Comparison of ENCODE assay signal across 10 cellular contexts in the genomic region with DNA sequence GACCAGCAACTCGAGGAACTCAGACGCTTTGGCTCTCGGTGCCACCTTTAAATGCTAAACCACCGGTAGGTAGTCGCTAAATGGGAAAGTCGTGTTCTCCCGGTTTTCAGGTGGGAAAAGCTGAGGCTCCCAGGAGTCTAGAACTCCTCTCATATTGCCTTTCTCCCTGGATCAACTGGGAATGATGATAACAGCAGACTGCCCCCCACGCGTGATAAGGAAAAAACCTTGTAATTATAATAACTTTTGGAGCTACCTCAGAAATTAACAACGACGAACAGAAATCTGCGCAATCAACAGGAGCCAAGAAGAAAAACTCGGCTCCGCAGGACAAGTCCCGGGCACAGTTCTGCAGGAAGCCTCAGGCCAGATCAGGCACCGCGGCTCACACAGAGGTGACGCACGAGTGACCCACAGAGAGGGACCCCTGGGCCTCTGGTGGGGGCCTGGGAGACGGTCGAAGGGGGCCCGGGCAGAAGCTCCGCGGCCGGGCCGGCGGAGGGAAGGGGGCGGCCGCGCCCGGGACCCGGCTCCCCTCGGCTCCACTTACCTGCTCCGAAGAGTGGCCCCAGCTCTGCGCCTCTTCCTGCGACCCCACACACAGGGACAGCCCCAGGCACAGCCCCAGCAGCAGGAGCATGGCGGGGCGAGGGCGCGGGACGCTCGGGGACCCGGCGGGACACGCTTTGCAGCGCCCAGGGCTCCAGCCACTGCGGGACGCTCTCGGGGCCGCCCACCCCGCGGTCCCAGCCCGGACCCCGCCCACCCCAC. TPM values are rescaled to one million over a fixed set of nuclear protein-coding genes. Genes with fewer than 3 reads are reported as not detected.
DNase-seq lines count a peak whose midpoint lies in the region; ATAC-seq, FAIRE-seq and TF ChIP-seq lines count a peak whose summit lies in the region.
"Had no signal": no experiment of that assay in that cellular context is flagged by ENCODE, and none has a peak within 500 bp of the region (broad histone marks: within the 10 kb centered on the region; RNA-seq: fewer than 3 reads in every experiment).

A gene (minus strand): TSS at position 714 of the 771 bp plus-strand sequence. CDS start 74 bp downstream, at position 640.

- no TSS peak for BruUV-seq in PC-9 (replicated peaks; lab: Mats Ljungman, UMichigan)

- ATAC-seq in GM18907 (IDR thresholded peaks at IDR 0.05; ENCODE audit: unreplicated experiment), result no peak

- CTCF ChIA-PET in PC-9 (lab: Charles Lee), result no interaction called here

- H3K9ac ChIP-seq in endocrine pancreas (ENCODE audit: control insufficient read depth, insufficient read depth, low read length) (no peak within 1 kb of the TSS), muscle layer of colon (ENCODE audit: low read length) (peak within 1 kb of the TSS; percentile 55)

- peak; percentile 21 for DNase-seq in activated T-cell treated with anti-CD3 and anti-CD28 coated beads, Interleukin-2, amount 50 U/mL, for 1 hour
- no peak for DNase-seq in activated T-cell treated with anti-CD3 and anti-CD28 coated beads for 4 hours
- DNase-seq in urothelium cell line (ENCODE audit: low spot score), result peak; percentile 39
- DNase-seq in NCI-H2081 treated with DMSO at 0.1 percent for 48 hours (lab: John Stamatoyannopoulos, UW), result no peak
- no peak for DNase-seq in PC-9
- DNase-seq: DND-41, KG1 had no signal

- H3K9me3 ChIP-seq in endocrine pancreas (ENCODE audit: control insufficient read depth, low read length) (no peaks in the 10 kb centered on the region), muscle layer of colon (ENCODE audit: low read length) (no peaks in the 10 kb centered on the region), PC-9 (ENCODE audit: insufficient read depth, low read depth) (no peaks in the 10 kb centered on the region)

- no peaks in the 10 kb centered on the region for H3K79me2 ChIP-seq in PC-9 (ENCODE audit: low read depth)

- H3K36me3 ChIP-seq in endocrine pancreas (ENCODE audit: control insufficient read depth, insufficient read depth, low read length) (no peaks in the 10 kb centered on the region), muscle layer of colon (ENCODE audit: insufficient read depth, low read length) (no peaks in the 10 kb centered on the region), PC-9 (ENCODE audit: low read depth) (no peaks in the 10 kb centered on the region)

- H3K4me1 ChIP-seq in endocrine pancreas (ENCODE audit: control insufficient read depth, insufficient read depth, low read length), result peaks cover 3% of the 10 kb centered on the region
- H3K4me1 ChIP-seq in muscle layer of colon (ENCODE audit: insufficient read depth, low read length), result peaks cover 41% of the 10 kb centered on the region
- no peaks in the 10 kb centered on the region for H3K4me1 ChIP-seq in PC-9 (replicated peaks; ENCODE audit: insufficient read depth)

- TF ChIP-seq CTCF in PC-9 (conservative IDR thresholded peaks at IDR 0.05), result no peak

- H2AFZ ChIP-seq in PC-9, result no peak within 1 kb of the TSS

- H3K4me3 ChIP-seq in endocrine pancreas (ENCODE audit: control insufficient read depth, insufficient read depth, low read length) (peak within 1 kb of the TSS; percentile 35), muscle layer of colon (ENCODE audit: low read depth in 1 of 2, low read length in 2 of 2) (peak within 1 kb of the TSS; percentile 87 to 96), PC-9 (no peak within 1 kb of the TSS)

- POLR2A ChIA-PET in PC-9 (lab: Charles Lee; ENCODE audit: unreplicated experiment), result no interaction called here

- no peak within 1 kb of the TSS for H3K4me2 ChIP-seq in PC-9

- peak within 1 kb of the TSS; percentile 98 for H3K27ac ChIP-seq in muscle layer of colon (ENCODE audit: low read depth, low read length)
- H3K27ac ChIP-seq in PC-9, result no peak within 1 kb of the TSS

- H4K20me1 ChIP-seq in PC-9 (ENCODE audit: insufficient read depth), result no peaks in the 10 kb centered on the region

- no peak for FAIRE-seq in urothelium cell line (lab: Jason Lieb, UNC)

- H3K27me3 ChIP-seq in endocrine pancreas (ENCODE audit: control insufficient read depth, insufficient read depth, low read length) (peaks cover 12% of the 10 kb centered on the region), muscle layer of colon (ENCODE audit: control insufficient read depth in 1 of 2, insufficient read depth in 2 of 2, low read length in 2 of 2) (peaks cover 0 to 8% of the 10 kb centered on the region in 2 donors), PC-9 (ENCODE audit: insufficient read depth, low read depth) (peaks cover 35% of the 10 kb centered on the region)

- H3F3A ChIP-seq in PC-9 (ENCODE audit: insufficient read depth, low read depth), result no peaks in the 10 kb centered on the region

- intact Hi-C loops in PC-9 (cut with micrococcal nuclease; ENCODE audit: unreplicated experiment), result no loop called here

- no peaks in the 10 kb centered on the region for H3K9me2 ChIP-seq in PC-9 (ENCODE audit: insufficient read depth)

RNA-seq across cellular contexts. Expression of the gene that starts here (rescaled TPM):
- total RNA-seq in PC-9 (2021), result not detected in 2 replicates

Comparison
In these comparisons a context has a peak if more than half of its experiments do, and no peak if none do; other contexts are left out.
1. DNase-seq: peak in activated T-cell treated with anti-CD3 and anti-CD28 coated beads, Interleukin-2, amount 50 U/mL, for 1 hour (single experiment) and urothelium cell line (single experiment); none in activated T-cell treated with anti-CD3 and anti-CD28 coated beads for 4 hours (single experiment), NCI-H2081 treated with DMSO at 0.1 percent for 48 hours (single experiment) and PC-9 (0 of 2).